Comparison of ENCODE assay signal across 19 cellular contexts in genomic region chr12:114440450-114441383, GRCh38. TPM values are rescaled to one million over a fixed set of nuclear protein-coding genes. Genes with fewer than 3 reads are reported as not detected.
DNase-seq lines count a peak whose midpoint lies in the region; FAIRE-seq and TF ChIP-seq lines count a peak whose summit lies in the region.
"Had no signal": no experiment of that assay in that cellular context is flagged by ENCODE, and none has a peak within 500 bp of the region (broad histone marks: within the 10 kb centered on the region; RNA-seq: fewer than 3 reads in every experiment).

No MANE protein-coding gene starts in this region.

- H2BK120ac ChIP-seq in H9 (ENCODE audit: low read depth, low read length, poor library complexity, severe bottlenecking) (no peak overlapping the region), H1 (replicated peaks; ENCODE audit: low read depth, low read length) (no peak overlapping the region)

- FAIRE-seq in H1 (lab: Jason Lieb, UNC): no peak
- FAIRE-seq: TTC549 had no signal

- H2BK12ac ChIP-seq in H9 (ENCODE audit: insufficient read length, low read depth, low read length): no peak overlapping the region
- peak overlapping the region; percentile 29 for H2BK12ac ChIP-seq in H1 (ENCODE audit: low read depth, low read length)

- H3K4me3 ChIP-seq in H1 (ENCODE audit: extremely low read depth in 1 of 4, insufficient read depth in 2 of 4, low read depth in 3 of 4, low read length in 4 of 4) (no peak overlapping the region), neural cell (ENCODE audit: low read length) (peak overlapping the region; percentile 19), Peyer's patch (no peak overlapping the region), OCI-LY7 (ENCODE audit: low read depth, low read length, poor library complexity, severe bottlenecking) (no peak overlapping the region)

- H2BK5ac ChIP-seq in H9 (ENCODE audit: insufficient read length, low read length): no peak overlapping the region
- H2BK5ac ChIP-seq in H1 (ENCODE audit: low read depth, low read length): no peak overlapping the region

- no peaks in the 10 kb centered on the region for H4K20me1 ChIP-seq in H9 (ENCODE audit: control insufficient read depth, insufficient read depth, insufficient read length)
- peaks cover 20 to 37% of the 10 kb centered on the region in 2 experiments for H4K20me1 ChIP-seq in H1 (replicated peaks in 1 of 2; ENCODE audit: control insufficient read depth in 1 of 2, insufficient read depth in 2 of 2, low read length in 2 of 2)
- H4K20me1 ChIP-seq in neural cell (ENCODE audit: insufficient read depth): no peaks in the 10 kb centered on the region
- H4K20me1 ChIP-seq in OCI-LY7 (ENCODE audit: insufficient read depth, low read length): no peaks in the 10 kb centered on the region

- no peaks in the 10 kb centered on the region for H3K79me1 ChIP-seq in H9 (ENCODE audit: insufficient read depth, low read depth, low read length, poor library complexity, severe bottlenecking)
- no peaks in the 10 kb centered on the region for H3K79me1 ChIP-seq in H1 (ENCODE audit: low read depth, low read length)

- H3K14ac ChIP-seq in H9 (ENCODE audit: insufficient read depth, low read length): no peak overlapping the region
- H3K14ac ChIP-seq in H1 (ENCODE audit: insufficient read length): no peak overlapping the region

- H3T11ph ChIP-seq in H9 (ENCODE audit: low read length): no peak overlapping the region

- H3K4me1 Mint-ChIP-seq in activated CD4-positive, alpha-beta memory T cell treated with anti-CD3 and anti-CD28 coated beads, Interleukin-2, amount 10 ng/mL, durations not matched to agents 7 days and 5 days: no peaks in the 10 kb centered on the region
- H3K4me1 Mint-ChIP-seq in activated CD4-positive, alpha-beta memory T cell treated with anti-CD3 and anti-CD28 coated beads for 36 hours (ENCODE audit: low read depth): no peaks in the 10 kb centered on the region
- H3K4me1 Mint-ChIP-seq in H9: peaks cover 10 to 34% of the 10 kb centered on the region in 2 experiments
- H3K4me1 Mint-ChIP-seq: neural crest cell had no signal

- TF ChIP-seq CTCF in H9 (conservative IDR thresholded peaks at IDR 0.05): no peak
- no peak for TF ChIP-seq CTCF in H1 (IDR thresholded peaks at IDR 0.05; ENCODE audit: control extremely low read depth in 1 of 3, insufficient read depth in 1 of 3, low read depth in 1 of 3, low read length in 3 of 3)
- TF ChIP-seq CTCF in neural cell (IDR thresholded peaks at IDR 0.05; ENCODE audit: poor library complexity, severe bottlenecking): no peak
- no peak for TF ChIP-seq CTCF in Peyer's patch (IDR thresholded peaks at IDR 0.05)
- TF ChIP-seq CTCF in OCI-LY7 (conservative IDR thresholded peaks at IDR 0.05; ENCODE audit: low read length): no peak

- H4K8ac ChIP-seq in H9 (replicated peaks; ENCODE audit: insufficient read length, low read depth, low read length): no peak overlapping the region
- H4K8ac ChIP-seq in H1 (ENCODE audit: extremely low read depth, insufficient read depth, low read length): no peak overlapping the region

- POLR2A ChIA-PET in activated CD4-positive, alpha-beta memory T cell treated with anti-CD3 and anti-CD28 coated beads, Interleukin-2, amount 10 ng/mL, durations not matched to agents 7 days and 5 days (lab: Charles Lee): no interaction called here
- POLR2A ChIA-PET in activated CD4-positive, alpha-beta memory T cell treated with anti-CD3 and anti-CD28 coated beads for 36 hours (lab: Charles Lee): no interaction called here
- POLR2A ChIA-PET in H1 (lab: Charles Lee; ENCODE audit: partially characterized antibody): interaction anchor here (1.0 to 1.4 kb wide), 2 partner anchors 24 to 32 kb away, joined by 5 read pairs; no protein-coding TSS in a partner anchor
- POLR2A ChIA-PET in OCI-LY7 (lab: Charles Lee): no interaction called here

- CTCF ChIA-PET in activated CD4-positive, alpha-beta memory T cell treated with anti-CD3 and anti-CD28 coated beads, Interleukin-2, amount 10 ng/mL, durations not matched to agents 7 days and 5 days (lab: Charles Lee): no interaction called here
- CTCF ChIA-PET in activated CD4-positive, alpha-beta memory T cell treated with anti-CD3 and anti-CD28 coated beads for 36 hours (lab: Charles Lee): no interaction called here
- CTCF ChIA-PET in H1 (lab: Charles Lee; ENCODE audit: partially characterized antibody) (interaction anchor here (1.3 to 1.6 kb wide), 2 partner anchors 28 to 32 kb away, joined by 3 to 5 read pairs; no protein-coding TSS in a partner anchor), OCI-LY7 (lab: Charles Lee; ENCODE audit: unreplicated experiment) (no interaction called here)

- TF ChIP-seq POLR2A in H1 (IDR thresholded peaks at IDR 0.05; ENCODE audit: control extremely low read depth in 1 of 2, low read depth in 2 of 2, low read length in 2 of 2) (no peak), Peyer's patch (IDR thresholded peaks at IDR 0.05) (no peak)

- H3K56ac ChIP-seq in H9 (ENCODE audit: insufficient read length, low read depth, low read length): no peak overlapping the region
- no peak overlapping the region for H3K56ac ChIP-seq in H1 (replicated peaks; ENCODE audit: insufficient read length, low read depth, low read length)

- no peak for TF ChIP-seq RAD21 in H1 (IDR thresholded peaks at IDR 0.05 in 1 of 2, conservative IDR thresholded peaks at IDR 0.05 in 1 of 2; ENCODE audit: low read depth in 2 of 2, low read length in 2 of 2)
- TF ChIP-seq RAD21 in neural cell (conservative IDR thresholded peaks at IDR 0.05): no peak

- H3K9me2 ChIP-seq in neural cell (ENCODE audit: insufficient read depth, low read length) (no peaks in the 10 kb centered on the region), OCI-LY7 (ENCODE audit: insufficient read depth, low read length) (no peaks in the 10 kb centered on the region)

- TF ChIP-seq EP300 in H1 (IDR thresholded peaks at IDR 0.05; ENCODE audit: borderline replicate concordance in 1 of 2, low read depth in 2 of 2, low read length in 2 of 2): no peak
- no peak for TF ChIP-seq EP300 in neural cell (conservative IDR thresholded peaks at IDR 0.05; ENCODE audit: poor library complexity, severe bottlenecking)

- peak overlapping the region; percentile 6 for H3K4me2 ChIP-seq in H9 (ENCODE audit: insufficient read depth, insufficient read length, low read length)
- peak overlapping the region; percentile 37 to 44; a peak in 3 of 4 replicates for H3K4me2 ChIP-seq in H1 (ENCODE audit: insufficient read depth in 1 of 2, low read depth in 2 of 2, low read length in 2 of 2)
- no peak overlapping the region for H3K4me2 ChIP-seq in neural cell (ENCODE audit: low read length)
- no peak overlapping the region for H3K4me2 ChIP-seq in OCI-LY7 (ENCODE audit: low read length)

- peak overlapping the region; percentile 21 for H3K27ac Mint-ChIP-seq in activated CD4-positive, alpha-beta memory T cell treated with anti-CD3 and anti-CD28 coated beads, Interleukin-2, amount 10 ng/mL, durations not matched to agents 7 days and 5 days
- H3K27ac Mint-ChIP-seq in activated CD4-positive, alpha-beta memory T cell treated with anti-CD3 and anti-CD28 coated beads for 36 hours: no peak overlapping the region
- no peak overlapping the region for H3K27ac Mint-ChIP-seq in H9
- H3K27ac Mint-ChIP-seq: activated naive CD8-positive, alpha-beta T cell had no signal

- no peaks in the 10 kb centered on the region for H3K9me3 Mint-ChIP-seq in activated CD4-positive, alpha-beta memory T cell treated with anti-CD3 and anti-CD28 coated beads, Interleukin-2, amount 10 ng/mL, durations not matched to agents 7 days and 5 days
- H3K9me3 Mint-ChIP-seq in activated CD4-positive, alpha-beta memory T cell treated with anti-CD3 and anti-CD28 coated beads for 36 hours: no peaks in the 10 kb centered on the region
- peaks cover 9 to 13% of the 10 kb centered on the region in 2 experiments for H3K9me3 Mint-ChIP-seq in H9

- H3K36me3 Mint-ChIP-seq in activated CD4-positive, alpha-beta memory T cell treated with anti-CD3 and anti-CD28 coated beads, Interleukin-2, amount 10 ng/mL, durations not matched to agents 7 days and 5 days (ENCODE audit: low read depth): no peaks in the 10 kb centered on the region
- no peaks in the 10 kb centered on the region for H3K36me3 Mint-ChIP-seq in activated CD4-positive, alpha-beta memory T cell treated with anti-CD3 and anti-CD28 coated beads for 36 hours
- peaks cover 0 to 3% (median 0%) of the 10 kb centered on the region in 3 experiments; a peak in 3 of 7 replicates for H3K36me3 Mint-ChIP-seq in H9 (ENCODE audit: insufficient read depth in 1 of 3, low read depth in 3 of 3)
- H3K36me3 Mint-ChIP-seq: activated naive CD8-positive, alpha-beta T cell had no signal

- H3K79me2 ChIP-seq in H9 (ENCODE audit: insufficient read depth, low read length) (no peaks in the 10 kb centered on the region), H1 (ENCODE audit: control insufficient read depth in 1 of 2, insufficient read depth in 2 of 2, low read length in 2 of 2) (no peaks in the 10 kb centered on the region), neural cell (replicated peaks; ENCODE audit: insufficient read depth, low read length) (no peaks in the 10 kb centered on the region), OCI-LY7 (ENCODE audit: insufficient read depth, low read depth, low read length) (no peaks in the 10 kb centered on the region)

- intact Hi-C loops in activated CD4-positive, alpha-beta memory T cell treated with anti-CD3 and anti-CD28 coated beads for 36 hours (cut with micrococcal nuclease): loop anchor here (2.0 to 10.0 kb wide), 2 partner anchors 36 to 224 kb away; no protein-coding TSS in a partner anchor
- intact Hi-C loops in OCI-LY7 (cut with micrococcal nuclease; ENCODE audit: unreplicated experiment): no loop called here

- H3K9ac ChIP-seq in H9 (ENCODE audit: extremely low read depth, insufficient read length, low read length) (no peak overlapping the region), H1 (replicated peaks in 1 of 4; ENCODE audit: extremely low read depth in 1 of 4, low read depth in 3 of 4, low read length in 3 of 4) (no peak overlapping the region), neural cell (ENCODE audit: low read length) (no peak overlapping the region)

- no CpG with 5 or more reads among the region's 64 CpGs for WGBS in H9 (ENCODE audit: extremely low coverage, insufficient read length, low lambda C conversion rate)
- 4% methylated on average over 64 of the region's 64 CpGs; no CpG with 5 or more reads in 1 of the 2 experiments for WGBS in H1 (ENCODE audit: extremely low coverage in 1 of 2, insufficient coverage in 1 of 2, insufficient read length in 1 of 2, insufficient replicate concordance in 2 of 2, low coverage in 1 of 2, low lambda C conversion rate in 2 of 2, missing lambda C conversion rate in 1 of 2), 2 experiments

- H3K36me3 ChIP-seq in H1 (ENCODE audit: control insufficient read depth in 2 of 4, insufficient read depth in 4 of 4, low read length in 3 of 4): peaks cover 0 to 7% (median 0%) of the 10 kb centered on the region in 4 experiments; a peak in 2 of 8 replicates
- no peaks in the 10 kb centered on the region for H3K36me3 ChIP-seq in neural cell (ENCODE audit: insufficient read depth, low read length)
- H3K36me3 ChIP-seq in Peyer's patch: no peaks in the 10 kb centered on the region
- no peaks in the 10 kb centered on the region for H3K36me3 ChIP-seq in OCI-LY7 (ENCODE audit: insufficient read depth, low read length)
- H3K36me3 ChIP-seq: brain microvascular endothelial cell had no signal

- H2AFZ ChIP-seq in H9 (ENCODE audit: low read length) (no peak overlapping the region), H1 (ENCODE audit: low read length) (no peak overlapping the region), neural cell (ENCODE audit: low read depth, low read length) (no peak overlapping the region), OCI-LY7 (ENCODE audit: low read length) (no peak overlapping the region)

- H3K9me3 ChIP-seq in H9 (ENCODE audit: control insufficient read depth, low read depth, low read length) (peaks cover 14% of the 10 kb centered on the region), H1 (ENCODE audit: insufficient read depth in 2 of 2, low read depth in 1 of 2, low read length in 1 of 2) (0 out of 4 replicates have a peak, but pooled peaks cover 0 to 5% of the 10 kb centered on the region in 2 experiments), neural cell (ENCODE audit: low read length) (no peaks in the 10 kb centered on the region), Peyer's patch (no peaks in the 10 kb centered on the region), OCI-LY7 (ENCODE audit: low read length) (no peaks in the 10 kb centered on the region)

- no peak overlapping the region for H3K4ac ChIP-seq in H9 (ENCODE audit: low read depth, low read length)
- no peak overlapping the region for H3K4ac ChIP-seq in H1 (replicated peaks; ENCODE audit: insufficient read length, low read depth, low read length)

- H4K5ac ChIP-seq in H9 (ENCODE audit: insufficient read length, low read depth, low read length): no peak overlapping the region
- no peak overlapping the region for H4K5ac ChIP-seq in H1 (ENCODE audit: insufficient read length, low read depth, low read length)

- H2BK20ac ChIP-seq in H9 (ENCODE audit: low read depth, low read length, poor library complexity, severe bottlenecking): no peak overlapping the region
- H2BK20ac ChIP-seq in H1 (ENCODE audit: low read length): no peak overlapping the region

- no peak overlapping the region for H2AK5ac ChIP-seq in H9 (ENCODE audit: insufficient read length, low read length)
- 0 out of 2 replicates have a peak overlapping the region, but pooled peaks have one; percentile 8 for H2AK5ac ChIP-seq in H1 (ENCODE audit: low read depth, low read length)

- H3K27ac ChIP-seq in H9 (ENCODE audit: insufficient read length, low read depth, low read length): no peak overlapping the region
- no peak overlapping the region for H3K27ac ChIP-seq in H1 (ENCODE audit: low read depth, low read length)
- no peak overlapping the region for H3K27ac ChIP-seq in neural cell (ENCODE audit: low read length)
- no peak overlapping the region for H3K27ac ChIP-seq in Peyer's patch
- H3K27ac ChIP-seq in OCI-LY7 (ENCODE audit: low read depth, low read length, poor library complexity, severe bottlenecking): no peak overlapping the region
- H3K27ac ChIP-seq: brain microvascular endothelial cell had no signal

- H3K27me3 ChIP-seq in H9 (ENCODE audit: insufficient read depth, low read length): peaks cover 96% of the 10 kb centered on the region
- H3K27me3 ChIP-seq in H1 (replicated peaks in 1 of 4; ENCODE audit: control insufficient read depth in 3 of 4, extremely low read depth in 1 of 4, insufficient read depth in 3 of 4, low read length in 3 of 4): peaks cover 91 to 100% (median 99%) of the 10 kb centered on the region in 4 experiments
- peaks cover 100% of the 10 kb centered on the region for H3K27me3 ChIP-seq in neural cell (ENCODE audit: insufficient read depth, low read depth, low read length)
- peaks cover 0 to 19% of the 10 kb centered on the region in 2 donors for H3K27me3 ChIP-seq in Peyer's patch

- H3K18ac ChIP-seq in H9 (ENCODE audit: insufficient read length, low read depth, low read length): no peak overlapping the region
- no peak overlapping the region for H3K18ac ChIP-seq in H1 (ENCODE audit: extremely low read depth, low read length)

- no TSS peak for BruUV-seq in OCI-LY7 (replicated peaks; lab: Mats Ljungman, UMichigan)

- H3K23me2 ChIP-seq in H9 (ENCODE audit: insufficient read length, low read depth, low read length, poor library complexity, severe bottlenecking) (no peaks in the 10 kb centered on the region), H1 (ENCODE audit: low read depth, low read length) (no peaks in the 10 kb centered on the region)

- DNase-seq in activated CD4-positive, alpha-beta memory T cell treated with anti-CD3 and anti-CD28 coated beads, Interleukin-2, amount 10 ng/mL, durations not matched to agents 7 days and 5 days: no peak
- DNase-seq in activated CD4-positive, alpha-beta memory T cell treated with anti-CD3 and anti-CD28 coated beads for 36 hours: no peak
- DNase-seq in H9 (peak; percentile 75), H1 (ENCODE audit: low read depth in 1 of 2, low spot score in 2 of 2) (peak in 1 of 2 experiments; percentile 65), Peyer's patch (no peak), OCI-LY7 (ENCODE audit: low spot score) (no peak), UCSD-AML1 (lab: John Stamatoyannopoulos, UW; ENCODE audit: unreplicated experiment) (no peak)
- DNase-seq: activated CD4-positive, alpha-beta T cell treated with anti-CD3 and anti-CD28 coated beads, Interleukin-2, amount 50 U/mL, for 48 hours; activated T-cell treated with anti-CD3 and anti-CD28 coated beads, Interleukin-2, amount 50 U/mL, for 72 hours; brain microvascular endothelial cell; DMS153; NCI-H1930; stimulated activated CD8-positive, alpha-beta memory T cell treated with anti-CD3 and anti-CD28 coated beads, Interleukin-4, amount 100 ng/mL, for 48 hours; SW 1271 had no signal

- no peak overlapping the region for H2BK15ac ChIP-seq in H9 (ENCODE audit: low read depth, low read length)
- no peak overlapping the region for H2BK15ac ChIP-seq in H1 (ENCODE audit: low read length)

- no peaks in the 10 kb centered on the region for H3F3A ChIP-seq in neural cell (ENCODE audit: insufficient read depth, low read length, poor library complexity, severe bottlenecking)

- peaks cover 70% of the 10 kb centered on the region for H3K27me3 Mint-ChIP-seq in activated CD4-positive, alpha-beta memory T cell treated with anti-CD3 and anti-CD28 coated beads, Interleukin-2, amount 10 ng/mL, durations not matched to agents 7 days and 5 days
- peaks cover 75% of the 10 kb centered on the region for H3K27me3 Mint-ChIP-seq in activated CD4-positive, alpha-beta memory T cell treated with anti-CD3 and anti-CD28 coated beads for 36 hours
- H3K27me3 Mint-ChIP-seq in H9 (ENCODE audit: low read depth): peaks cover 100% of the 10 kb centered on the region

- H3K4me1 ChIP-seq in H9 (ENCODE audit: insufficient read depth, low read length) (no peaks in the 10 kb centered on the region), H1 (replicated peaks in 1 of 4; ENCODE audit: control insufficient read depth in 3 of 4, insufficient read depth in 4 of 4, low read length in 3 of 4) (peaks cover 6 to 23% (median 9%) of the 10 kb centered on the region in 4 experiments; a peak in 6 of 7 replicates), Peyer's patch (no peaks in the 10 kb centered on the region), OCI-LY7 (ENCODE audit: insufficient read depth, low read length, poor library complexity, severe bottlenecking) (no peaks in the 10 kb centered on the region)

- H3K4me3 Mint-ChIP-seq in activated CD4-positive, alpha-beta memory T cell treated with anti-CD3 and anti-CD28 coated beads, Interleukin-2, amount 10 ng/mL, durations not matched to agents 7 days and 5 days: no peak overlapping the region
- no peak overlapping the region for H3K4me3 Mint-ChIP-seq in activated CD4-positive, alpha-beta memory T cell treated with anti-CD3 and anti-CD28 coated beads for 36 hours
- H3K4me3 Mint-ChIP-seq in H9: peak overlapping the region in 1 of 2 experiments; percentile 25; a peak in 2 of 5 replicates
- H3K4me3 Mint-ChIP-seq: activated naive CD8-positive, alpha-beta T cell; activated T-cell treated with anti-CD3 and anti-CD28 coated beads, Interleukin-2, amount 50 U/mL, for 72 hours; neural crest cell had no signal

- H3K23ac ChIP-seq in H9 (ENCODE audit: insufficient read length, low read depth, low read length) (no peak overlapping the region), H1 (ENCODE audit: insufficient read length) (no peak overlapping the region)

- H4K91ac ChIP-seq in H9 (ENCODE audit: insufficient read length, low read depth, low read length) (no peak overlapping the region), H1 (replicated peaks; ENCODE audit: insufficient read length, low read length) (no peak overlapping the region)

RNA-seq across cellular contexts. Expression of gene TBX5, which starts 34.8 kb away (rescaled TPM):
- total RNA-seq in activated CD4-positive, alpha-beta memory T cell treated with anti-CD3 and anti-CD28 coated beads, Interleukin-2, amount 10 ng/mL, durations not matched to agents 7 days and 5 days: not detected
- not detected for total RNA-seq in activated CD4-positive, alpha-beta memory T cell treated with anti-CD3 and anti-CD28 coated beads for 36 hours
- total RNA-seq in H9 (2021) (not detected in 2 replicates), Peyer's patch (not detected), OCI-LY7 (2022) (not detected in 2 replicates)
- 0.08 TPM in 1 of 2 replicates, not detected in the other for total RNA-seq in H1 (2021; fragmentation: NEBNext Ultra II Directional; extraction: Animal tissue kit (Norgen Biotek cat#: 25700))
- polyA plus RNA-seq in H1 (2011; rRNA removed) (0.05 TPM in 1 of 2 replicates, not detected in the other), neural cell (not detected in 2 replicates)
- not detected for polyA plus RNA-seq in H1 (2011; cell fraction: cytosol; rRNA removed)
- polyA plus RNA-seq in H1 (2011; cell fraction: nucleus; rRNA removed): not detected
- 0.13 TPM in 1 of 4 replicates, not detected in the others for polyA plus RNA-seq in H1 (2012, experiment 1 of 2)
- polyA plus RNA-seq in H1 (2012, experiment 2 of 2): not detected
- polyA plus RNA-seq in H1 (2013, experiment 1 of 2): 0.08 TPM
- polyA plus RNA-seq in H1 (2013, experiment 2 of 2): 0.09 TPM
- polyA minus RNA-seq in H1 (2011; rRNA and poly(A)+ RNA removed): not detected in 2 replicates
- polyA minus RNA-seq in H1 (2011; cell fraction: cytosol; rRNA and poly(A)+ RNA removed): not detected
- not detected for polyA minus RNA-seq in H1 (2011; cell fraction: nucleus; rRNA and poly(A)+ RNA removed)
- polyA minus RNA-seq in neural cell: not detected in 2 replicates
- not detected in 2 replicates for total RNA-seq in OCI-LY7 (2014; rRNA removed; shearing (Covaris generic))
- total RNA-seq: activated T-cell treated with anti-CD3 and anti-CD28 coated beads, Interleukin-2, amount 50 U/mL, for 72 hours; neural crest cell; pulmonary artery endothelial cell had no signal

Comparison
In these comparisons a context has a peak if more than half of its experiments do, and no peak if none do; other contexts are left out.
1. H3K4me2 ChIP-seq: peak in H9 (single experiment) and H1 (2 of 2); none in neural cell (single experiment) and OCI-LY7 (single experiment).